ENCODE assay signal across 8 cellular contexts in genomic region chr5:179166886-179167841, GRCh38.
DNase-seq lines count a peak whose midpoint lies in the region; ATAC-seq and TF ChIP-seq lines count a peak whose summit lies in the region.

No MANE protein-coding gene starts in this region.

- peaks cover 9% of the 10 kb centered on the region for H3K4me1 ChIP-seq in CD4-positive, CD25-positive, alpha-beta regulatory T cell (ENCODE audit: control insufficient read depth, insufficient read depth, low read length, poor library complexity, severe bottlenecking)
- no peaks in the 10 kb centered on the region for H3K4me1 ChIP-seq in GM23248 (ENCODE audit: insufficient read depth)
- no peaks in the 10 kb centered on the region for H3K4me1 ChIP-seq in OCI-LY3 (ENCODE audit: low read length)
- no peaks in the 10 kb centered on the region for H3K4me1 ChIP-seq in parathyroid adenoma
- peaks cover 3 to 10% of the 10 kb centered on the region in 2 donors for H3K4me1 ChIP-seq in thyroid gland

- peak overlapping the region; percentile 6; the same call in 1 of the 2 replicates for H2AFZ ChIP-seq in GM23248
- H2AFZ ChIP-seq in OCI-LY3 (ENCODE audit: low read depth, low read length) = no peak overlapping the region
- peak overlapping the region; percentile 66 for H2AFZ ChIP-seq in parathyroid adenoma

- H3K36me3 Mint-ChIP-seq in CD4-positive, CD25-positive, alpha-beta regulatory T cell = no peaks in the 10 kb centered on the region

- H3K36me3 ChIP-seq in CD4-positive, CD25-positive, alpha-beta regulatory T cell (ENCODE audit: control insufficient read depth, insufficient read depth, low read length) = no peaks in the 10 kb centered on the region
- H3K36me3 ChIP-seq in GM23248 (ENCODE audit: low read depth) = 0 out of 2 replicates have a peak, but pooled peaks cover 5% of the 10 kb centered on the region
- no peaks in the 10 kb centered on the region for H3K36me3 ChIP-seq in OCI-LY3 (replicated peaks; ENCODE audit: low read depth, low read length)
- H3K36me3 ChIP-seq in parathyroid adenoma (ENCODE audit: control insufficient read depth, insufficient read depth, low read length) = no peaks in the 10 kb centered on the region
- H3K36me3 ChIP-seq in thyroid gland = no peaks in the 10 kb centered on the region

- peaks cover 6% of the 10 kb centered on the region; the same call in 1 of the 2 replicates for H3F3A ChIP-seq in GM23248 (ENCODE audit: insufficient read depth)

- H3K4me3 ChIP-seq in CD4-positive, CD25-positive, alpha-beta regulatory T cell (ENCODE audit: low read depth, low read length) = no peak overlapping the region
- H3K4me3 ChIP-seq in GM23248 = peak overlapping the region; percentile 49
- H3K4me3 ChIP-seq in OCI-LY3 (ENCODE audit: low read length) = no peak overlapping the region
- no peak overlapping the region for H3K4me3 ChIP-seq in parathyroid adenoma (ENCODE audit: low read depth, low read length)
- H3K4me3 ChIP-seq in thyroid gland (replicated peaks in 1 of 3) = no peak overlapping the region

- H3K79me2 ChIP-seq in GM23248 (ENCODE audit: insufficient read depth) = no peaks in the 10 kb centered on the region; the same call in 1 of the 2 replicates
- no peaks in the 10 kb centered on the region for H3K79me2 ChIP-seq in OCI-LY3 (ENCODE audit: low read length)
- no peaks in the 10 kb centered on the region for H3K79me2 ChIP-seq in parathyroid adenoma

- H3K27me3 Mint-ChIP-seq in CD4-positive, CD25-positive, alpha-beta regulatory T cell = no peaks in the 10 kb centered on the region

- no peak overlapping the region for H3K27ac Mint-ChIP-seq in CD4-positive, CD25-positive, alpha-beta regulatory T cell

- TF ChIP-seq POLR2A in thyroid gland (IDR thresholded peaks at IDR 0.05) = no peak

- no peaks in the 10 kb centered on the region for H3K9me2 ChIP-seq in GM23248 (ENCODE audit: insufficient read depth)

- H3K4me3 Mint-ChIP-seq in CD4-positive, CD25-positive, alpha-beta regulatory T cell = peak overlapping the region in 1 of 4 donors; percentile 48

- H3K4me2 ChIP-seq in GM23248 (ENCODE audit: unreplicated experiment) (peak overlapping the region; percentile 45), OCI-LY3 (ENCODE audit: low read length) (no peak overlapping the region), parathyroid adenoma (ENCODE audit: low read length) (peak overlapping the region; percentile 63)

- WGBS in GM23248 (ENCODE audit: low coverage in 1 of 2, low lambda C conversion rate in 2 of 2, missing lambda C conversion rate in 2 of 2), 2 experiments = 14 to 18% methylated on average over 56 to 66 of the region's 67 CpGs
- WGBS in thyroid gland, 2 donors = 11 to 40% methylated on average over 7 to 25 of the region's 67 CpGs

- H3K9me3 ChIP-seq in CD4-positive, CD25-positive, alpha-beta regulatory T cell (ENCODE audit: control insufficient read depth in 2 of 2, low read length in 2 of 2) = peaks cover 0 to 6% of the 10 kb centered on the region in 2 experiments
- H3K9me3 ChIP-seq in GM23248 (ENCODE audit: low read depth) = no peaks in the 10 kb centered on the region
- H3K9me3 ChIP-seq in OCI-LY3 (ENCODE audit: insufficient read depth, low read length) = no peaks in the 10 kb centered on the region
- no peaks in the 10 kb centered on the region for H3K9me3 ChIP-seq in parathyroid adenoma (ENCODE audit: control insufficient read depth, low read length)
- H3K9me3 ChIP-seq in thyroid gland = no peaks in the 10 kb centered on the region

- in situ Hi-C loops in GM23248 (cut with MboI) = loop anchor here (10.0 kb wide), 2 partner anchors 178 to 328 kb away; partner anchors contain the start of gene ADAMTS2

- H3K27ac ChIP-seq in CD4-positive, CD25-positive, alpha-beta regulatory T cell (ENCODE audit: insufficient read depth, low read length, poor library complexity, severe bottlenecking) = no peak overlapping the region
- H3K27ac ChIP-seq in GM23248 (no peak overlapping the region), OCI-LY3 (ENCODE audit: low read length) (no peak overlapping the region), parathyroid adenoma (no peak overlapping the region), thyroid gland (no peak overlapping the region)

- peaks cover 0 to 5% (median 0%) of the 10 kb centered on the region in 7 donors for H3K9me3 Mint-ChIP-seq in CD4-positive, CD25-positive, alpha-beta regulatory T cell

- no peaks in the 10 kb centered on the region for H3K27me3 ChIP-seq in CD4-positive, CD25-positive, alpha-beta regulatory T cell (ENCODE audit: control insufficient read depth, insufficient read depth, low read length)
- H3K27me3 ChIP-seq in GM23248 (replicated peaks; ENCODE audit: insufficient read depth) (no peaks in the 10 kb centered on the region), OCI-LY3 (ENCODE audit: low read depth, low read length) (no peaks in the 10 kb centered on the region), parathyroid adenoma (ENCODE audit: control insufficient read depth, insufficient read depth, low read length) (no peaks in the 10 kb centered on the region), thyroid gland (no peaks in the 10 kb centered on the region)

- 0 out of 2 replicates have a peak, but pooled peaks have one; percentile 2 for TF ChIP-seq CTCF in OCI-LY3 (IDR thresholded peaks at IDR 0.05; ENCODE audit: low read depth, low read length)
- peak; percentile 71 for TF ChIP-seq CTCF in parathyroid adenoma (IDR thresholded peaks at IDR 0.05)
- peak; percentile 30 to 98 (median 73) for TF ChIP-seq CTCF in thyroid gland (IDR thresholded peaks at IDR 0.05)

- peak; percentile 13 to 51 (median 36) for DNase-seq in CD4-positive, CD25-positive, alpha-beta regulatory T cell
- DNase-seq in GM23248 = peak; percentile 78
- peak; percentile 25 to 70 (median 46) for DNase-seq in activated naive CD4-positive, alpha-beta T cell (lab: John Stamatoyannopoulos, UW)
- DNase-seq in head of caudate nucleus = peak; percentile 11 to 89 (median 68)
- peak; percentile 40 to 41 for DNase-seq in thyroid gland

- H4K20me1 ChIP-seq in GM23248 (ENCODE audit: insufficient read depth) (no peaks in the 10 kb centered on the region), OCI-LY3 (ENCODE audit: insufficient read depth, low read length) (no peaks in the 10 kb centered on the region)

- ATAC-seq in CD4-positive, CD25-positive, alpha-beta regulatory T cell (ENCODE audit: low read depth in 2 of 2) = peak; percentile 48 to 61
- no peak for ATAC-seq in GM21367 (IDR thresholded peaks at IDR 0.05; ENCODE audit: unreplicated experiment)

- H3K4me1 Mint-ChIP-seq in CD4-positive, CD25-positive, alpha-beta regulatory T cell = peaks cover 0 to 3% (median 0%) of the 10 kb centered on the region in 4 donors

- H3K9ac ChIP-seq in GM23248 = peak overlapping the region; percentile 44; the same call in 1 of the 2 replicates
- no peak overlapping the region for H3K9ac ChIP-seq in OCI-LY3 (ENCODE audit: low read length)
- no peak overlapping the region for H3K9ac ChIP-seq in parathyroid adenoma

- intact Hi-C loops in head of caudate nucleus (cut with DNase I) (loop anchor here (5.0 to 10.0 kb wide), 2 partner anchors 98 to 325 kb away; no protein-coding TSS in a partner anchor), thyroid gland (cut with DNase I) (loop anchor here (5.0 kb wide), 1 partner anchor 325 kb away; no protein-coding TSS in a partner anchor)

Comparison
In these comparisons a context has a peak if more than half of its experiments do, and no peak if none do; other contexts are left out.
1. CTCF ChIP-seq: peak in every context shown above with its lines; median percentile 73 in thyroid gland; 71 in parathyroid adenoma; 2 in OCI-LY3.